2 cellular contexts compared by ENCODE assay signal in the genomic region with DNA sequence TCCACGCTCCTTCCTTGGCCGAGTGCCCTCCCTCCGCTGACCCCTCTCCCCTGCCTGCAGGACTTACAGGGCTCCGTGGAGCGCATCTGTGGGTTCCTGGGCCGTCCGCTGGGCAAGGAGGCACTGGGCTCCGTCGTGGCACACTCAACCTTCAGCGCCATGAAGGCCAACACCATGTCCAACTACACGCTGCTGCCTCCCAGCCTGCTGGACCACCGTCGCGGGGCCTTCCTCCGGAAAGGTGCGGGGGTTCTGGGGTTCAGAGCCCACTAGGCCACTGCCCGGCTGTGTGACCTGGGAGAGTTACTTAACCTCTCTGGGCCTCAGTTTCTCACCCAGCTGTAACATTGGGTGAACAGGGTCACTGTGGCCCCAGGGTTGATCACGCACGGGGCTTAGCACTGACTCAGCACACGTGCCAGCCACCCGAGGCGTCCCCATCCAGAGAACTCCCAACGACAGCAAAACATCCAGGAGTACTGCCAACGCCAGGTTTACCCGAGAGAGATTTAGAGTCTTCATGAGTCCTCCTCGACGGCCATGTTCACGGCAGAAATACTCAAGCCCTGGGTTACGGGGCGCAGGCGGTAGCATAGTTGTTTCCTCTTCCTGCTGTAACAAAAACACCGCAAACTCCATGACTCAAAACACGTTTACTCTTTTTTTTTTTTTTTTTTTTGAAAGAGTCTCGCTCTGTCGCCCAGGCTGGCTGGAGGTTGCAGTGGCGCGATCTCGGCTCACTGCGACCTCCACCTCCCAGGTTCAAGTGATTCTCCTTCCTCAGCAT.
TF ChIP-seq lines count a peak whose summit lies in the region.

No MANE protein-coding gene starts in this region.

TF ChIP-seq in K562, 482 proteins besides CTCF, POLR2A, EP300 and RAD21:
- TF ChIP-seq BCOR (IDR thresholded peaks at IDR 0.05) (peak; percentile 26; the same call in 1 of the 2 replicates), ZNF134 (CRISPR knock-in tag; conservative IDR thresholded peaks at IDR 0.05) (no peak), PHB (CRISPR knock-in tag; IDR thresholded peaks at IDR 0.05) (no peak), ZNF384 (IDR thresholded peaks at IDR 0.05; ENCODE audit: low read depth, low read length) (peak; percentile 38; the same call in 1 of the 2 replicates), HDAC2 (IDR thresholded peaks at IDR 0.05) (no peak), TGIF2 (CRISPR knock-in tag; IDR thresholded peaks at IDR 0.05) (no peak), MAX (CRISPR knock-in tag; IDR thresholded peaks at IDR 0.05) (0 out of 2 replicates have a peak, but pooled peaks have one; percentile 30), KDM1A (IDR thresholded peaks at IDR 0.05) (0 out of 4 replicates have a peak, but pooled peaks of 1 of the 2 experiments have one; percentile 10), NCOA4 (IDR thresholded peaks at IDR 0.05; ENCODE audit: partially characterized antibody) (no peak), RBM25 (IDR thresholded peaks at IDR 0.05; ENCODE audit: low read depth, low read length, severe bottlenecking) (peak; percentile 45), MAFF (IDR thresholded peaks at IDR 0.05; ENCODE audit: low read length) (no peak), ZFP36 (IDR thresholded peaks at IDR 0.05; ENCODE audit: low read depth, low read length, partially characterized antibody) (peak; percentile 63), LCOR (CRISPR knock-in tag; IDR thresholded peaks at IDR 0.05) (no peak), RB1 (IDR thresholded peaks at IDR 0.05; ENCODE audit: low read depth) (no peak), HDAC6 (IDR thresholded peaks at IDR 0.05; ENCODE audit: low read depth, low read length) (no peak)
- TF ChIP-seq, protein P1, sequence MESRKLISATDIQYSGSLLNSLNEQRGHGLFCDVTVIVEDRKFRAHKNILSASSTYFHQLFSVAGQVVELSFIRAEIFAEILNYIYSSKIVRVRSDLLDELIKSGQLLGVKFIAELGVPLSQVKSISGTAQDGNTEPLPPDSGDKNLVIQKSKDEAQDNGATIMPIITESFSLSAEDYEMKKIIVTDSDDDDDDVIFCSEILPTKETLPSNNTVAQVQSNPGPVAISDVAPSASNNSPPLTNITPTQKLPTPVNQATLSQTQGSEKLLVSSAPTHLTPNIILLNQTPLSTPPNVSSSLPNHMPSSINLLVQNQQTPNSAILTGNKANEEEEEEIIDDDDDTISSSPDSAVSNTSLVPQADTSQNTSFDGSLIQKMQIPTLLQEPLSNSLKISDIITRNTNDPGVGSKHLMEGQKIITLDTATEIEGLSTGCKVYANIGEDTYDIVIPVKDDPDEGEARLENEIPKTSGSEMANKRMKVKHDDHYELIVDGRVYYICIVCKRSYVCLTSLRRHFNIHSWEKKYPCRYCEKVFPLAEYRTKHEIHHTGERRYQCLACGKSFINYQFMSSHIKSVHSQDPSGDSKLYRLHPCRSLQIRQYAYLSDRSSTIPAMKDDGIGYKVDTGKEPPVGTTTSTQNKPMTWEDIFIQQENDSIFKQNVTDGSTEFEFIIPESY (CRISPR knock-in tag; IDR thresholded peaks at IDR 0.05) = peak; percentile 60; the same call in 1 of the 2 replicates
- TF ChIP-seq, protein P2, sequence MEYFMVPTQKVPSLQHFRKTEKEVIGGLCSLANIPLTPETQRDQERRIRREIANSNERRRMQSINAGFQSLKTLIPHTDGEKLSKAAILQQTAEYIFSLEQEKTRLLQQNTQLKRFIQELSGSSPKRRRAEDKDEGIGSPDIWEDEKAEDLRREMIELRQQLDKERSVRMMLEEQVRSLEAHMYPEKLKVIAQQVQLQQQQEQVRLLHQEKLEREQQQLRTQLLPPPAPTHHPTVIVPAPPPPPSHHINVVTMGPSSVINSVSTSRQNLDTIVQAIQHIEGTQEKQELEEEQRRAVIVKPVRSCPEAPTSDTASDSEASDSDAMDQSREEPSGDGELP (CRISPR knock-in tag; IDR thresholded peaks at IDR 0.05; ENCODE audit: borderline replicate concordance) = peak; percentile 9; the same call in 1 of the 2 replicates
- TF ChIP-seq, protein P3, sequence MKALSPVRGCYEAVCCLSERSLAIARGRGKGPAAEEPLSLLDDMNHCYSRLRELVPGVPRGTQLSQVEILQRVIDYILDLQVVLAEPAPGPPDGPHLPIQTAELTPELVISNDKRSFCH (CRISPR knock-in tag; IDR thresholded peaks at IDR 0.05) = no peak
- TF ChIP-seq, protein P3 (tag; IDR thresholded peaks at IDR 0.05) = no peak
- TF ChIP-seq, protein P4, sequence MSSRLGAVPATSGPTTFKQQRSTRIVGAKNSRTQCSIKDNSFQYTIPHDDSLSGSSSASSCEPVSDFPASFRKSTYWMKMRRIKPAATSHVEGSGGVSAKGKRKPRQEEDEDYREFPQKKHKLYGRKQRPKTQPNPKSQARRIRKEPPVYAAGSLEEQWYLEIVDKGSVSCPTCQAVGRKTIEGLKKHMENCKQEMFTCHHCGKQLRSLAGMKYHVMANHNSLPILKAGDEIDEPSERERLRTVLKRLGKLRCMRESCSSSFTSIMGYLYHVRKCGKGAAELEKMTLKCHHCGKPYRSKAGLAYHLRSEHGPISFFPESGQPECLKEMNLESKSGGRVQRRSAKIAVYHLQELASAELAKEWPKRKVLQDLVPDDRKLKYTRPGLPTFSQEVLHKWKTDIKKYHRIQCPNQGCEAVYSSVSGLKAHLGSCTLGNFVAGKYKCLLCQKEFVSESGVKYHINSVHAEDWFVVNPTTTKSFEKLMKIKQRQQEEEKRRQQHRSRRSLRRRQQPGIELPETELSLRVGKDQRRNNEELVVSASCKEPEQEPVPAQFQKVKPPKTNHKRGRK (tag; IDR thresholded peaks at IDR 0.05) = no peak

TF ChIP-seq in GM12891, 5 proteins besides CTCF, POLR2A, EP300 and RAD21:
- TF ChIP-seq SPI1 (IDR thresholded peaks at IDR 0.05; ENCODE audit: low read depth, low read length) (no peak), POU2F2 (IDR thresholded peaks at IDR 0.05; ENCODE audit: low read depth, low read length) (no peak), TAF1 (IDR thresholded peaks at IDR 0.05; ENCODE audit: low read depth, low read length) (no peak), POLR2AphosphoS5 (IDR thresholded peaks at IDR 0.05; ENCODE audit: low read depth, low read length) (no peak), PAX5 (IDR thresholded peaks at IDR 0.05; ENCODE audit: insufficient read depth, low read length, severe bottlenecking) (no peak)
TF ChIP-seq in GM12891: peak in this region for 0.
